In genomic region chr20:55153321-55153720, GRCh38 we compare ENCODE assay signal across 20 cellular contexts.
"Had no signal": no experiment of that assay in that cellular context is flagged by ENCODE, and none has a peak within 500 bp of the region (broad histone marks: within the 10 kb centered on the region; RNA-seq: fewer than 3 reads in every experiment).

No MANE protein-coding gene starts in this region.

- DNase-seq: activated CD4-positive, alpha-beta T cell treated with anti-CD3 and anti-CD28 coated beads, Interleukin-2, amount 50 U/mL, for 4 hours; activated CD8-positive, alpha-beta memory T cell treated with anti-CD3 and anti-CD28 coated beads for 24 hours; activated CD8-positive, alpha-beta memory T cell treated with anti-CD3 and anti-CD28 coated beads, Interleukin-2, amount 50 U/mL, for 48 hours; activated naive CD4-positive, alpha-beta T cell; activated T-cell treated with anti-CD3 and anti-CD28 coated beads, Interleukin-2, amount 50 U/mL, for 4 hours; cortex of kidney; gastrocnemius medialis; hippocampal formation; left ventricle myocardium superior; stimulated activated CD4-positive, alpha-beta T cell treated with anti-CD3 and anti-CD28 coated beads, Interleukin-15, amount 100 ng/mL, for 24 hours; stimulated activated CD4-positive, alpha-beta T cell treated with anti-CD3 and anti-CD28 coated beads, Interleukin-2, amount 100 ng/mL, for 48 hours; stimulated activated naive CD4-positive, alpha-beta T cell treated with Interleukin-2 at 50 U/mL for 16 hours; substantia nigra; T-helper 9 cell; thyroid gland had no signal

- H3K9me3 ChIP-seq: gastrocnemius medialis, thyroid gland had no signal

- ATAC-seq: activated T-cell treated with anti-CD3 and anti-CD28 coated beads, Interleukin-2, amount 50 U/mL, for 4 hours; gastrocnemius medialis; left ventricle myocardium superior; natural killer cell treated with Interleukin-12 subunit alpha and Interleukin-12 subunit beta and Interleukin-15 and Interleukin-18, amount 100 ng/mL, for 72 hours; sciatic nerve had no signal

- H3K4me1 ChIP-seq: gastrocnemius medialis, parathyroid adenoma, thyroid gland had no signal

- H3K36me3 ChIP-seq: cardiac muscle cell, gastrocnemius medialis, thyroid gland had no signal

- H3K27me3 ChIP-seq: cardiac muscle cell, gastrocnemius medialis, thyroid gland had no signal

- H3K4me3 ChIP-seq: cardiac muscle cell, gastrocnemius medialis, smooth muscle cell, thyroid gland had no signal

- H2AFZ ChIP-seq: parathyroid adenoma had no signal

- H3K27ac ChIP-seq: cardiac muscle cell, gastrocnemius medialis, parathyroid adenoma, thyroid gland had no signal

- H3K4me2 ChIP-seq: smooth muscle cell had no signal

- H3K79me2 ChIP-seq: parathyroid adenoma had no signal
